27 cellular contexts compared by ENCODE assay signal in genomic region chr3:87318609-87319008, GRCh38. TPM values are rescaled to one million over a fixed set of nuclear protein-coding genes. Genes with fewer than 3 reads are reported as not detected.
DNase-seq lines count a peak whose midpoint lies in the region; ATAC-seq and TF ChIP-seq lines count a peak whose summit lies in the region.
"Had no signal": no experiment of that assay in that cellular context is flagged by ENCODE, and none has a peak within 500 bp of the region (broad histone marks: within the 10 kb centered on the region; RNA-seq: fewer than 3 reads in every experiment).

No MANE protein-coding gene starts in this region.

- no peak for TF ChIP-seq POLR2A in transverse colon (IDR thresholded peaks at IDR 0.05)

- 26% methylated on average over 2 of the region's 2 CpGs for WGBS in transverse colon (ENCODE audit: low coverage in 1 of 2), 2 donors

- peak overlapping the region; percentile 77 for H3K27ac ChIP-seq in VCaP
- peak overlapping the region in 3 of 4 donors; percentile 21 to 33 (median 28) for H3K27ac ChIP-seq in transverse colon
- H3K27ac ChIP-seq: ascending aorta; BLaER1 treated with 17β-estradiol and CSF1 and Interleukin-3, amounts not matched to agents 10 nM and 100 nM; heart left ventricle; neutrophil; RWPE1; suprapubic skin; vagina had no signal

- no peak overlapping the region for H3K27ac Mint-ChIP-seq in stimulated activated naive CD8-positive, alpha-beta T cell treated with anti-CD3 and anti-CD28 coated beads, Interleukin-15, amount 100 ng/mL, for 72 hours
- no peak overlapping the region for H3K27ac Mint-ChIP-seq in activated T-helper 17 cell treated with anti-CD3 and anti-CD28 coated beads, Interleukin-2, amount 50 U/mL, for 72 hours
- H3K27ac Mint-ChIP-seq: activated CD8-positive, alpha-beta T cell treated with anti-CD3 and anti-CD28 coated beads, Interleukin-2, amount 10 ng/mL, durations not matched to agents 7 days and 5 days; activated naive CD4-positive, alpha-beta T cell treated with anti-CD3 and anti-CD28 coated beads for 36 hours; activated T-cell treated with anti-CD3 and anti-CD28 coated beads, Interleukin-2, amount 50 U/mL, for 24 hours; endodermal cell; IgD-negative memory B cell had no signal

- ATAC-seq in stimulated activated naive CD8-positive, alpha-beta T cell treated with anti-CD3 and anti-CD28 coated beads, Interleukin-15, amount 100 ng/mL, for 72 hours, result no peak
- no peak for ATAC-seq in activated T-helper 17 cell treated with anti-CD3 and anti-CD28 coated beads, Interleukin-2, amount 50 U/mL, for 72 hours (replicated peaks)
- ATAC-seq: activated CD8-positive, alpha-beta T cell treated with anti-CD3 and anti-CD28 coated beads, Interleukin-2, amount 10 ng/mL, durations not matched to agents 7 days and 5 days; heart left ventricle; right cardiac atrium had no signal

- TF ChIP-seq EP300 in transverse colon (IDR thresholded peaks at IDR 0.05; ENCODE audit: low read depth), result no peak

- in situ Hi-C loops in transverse colon (cut with MboI; ENCODE audit: low pct_ligation_motif_present in 1 of 4, low pct_unique_long_range_greater_than_20kb in 1 of 4, low sequenced_read_pairs in 3 of 4), result no loop called here

- H3K4me3 Mint-ChIP-seq in stimulated activated naive CD8-positive, alpha-beta T cell treated with anti-CD3 and anti-CD28 coated beads, Interleukin-15, amount 100 ng/mL, for 72 hours, result no peak overlapping the region
- no peak overlapping the region for H3K4me3 Mint-ChIP-seq in activated T-helper 17 cell treated with anti-CD3 and anti-CD28 coated beads, Interleukin-2, amount 50 U/mL, for 72 hours
- H3K4me3 Mint-ChIP-seq: activated CD8-positive, alpha-beta T cell treated with anti-CD3 and anti-CD28 coated beads, Interleukin-2, amount 10 ng/mL, durations not matched to agents 7 days and 5 days; activated naive CD4-positive, alpha-beta T cell treated with anti-CD3 and anti-CD28 coated beads for 36 hours; activated T-cell treated with anti-CD3 and anti-CD28 coated beads, Interleukin-2, amount 50 U/mL, for 24 hours; endodermal cell; IgD-negative memory B cell had no signal

- H3K9me3 ChIP-seq in transverse colon, result no peaks in the 10 kb centered on the region
- H3K9me3 ChIP-seq: ascending aorta; BLaER1 treated with 17β-estradiol and CSF1 and Interleukin-3, amounts not matched to agents 10 nM and 100 nM; heart left ventricle; neutrophil; suprapubic skin; vagina had no signal

- peak; percentile 62 for DNase-seq in NCI-H1105 treated with DMSO at 0.1 percent for 48 hours (lab: John Stamatoyannopoulos, UW)
- DNase-seq in NCI-H1105 (lab: John Stamatoyannopoulos, UW), result no peak
- peak; percentile 80 for DNase-seq in kidney glomerular epithelial cell (lab: John Stamatoyannopoulos, UW)
- no peak for DNase-seq in transverse colon
- no peak for DNase-seq in stimulated activated naive CD8-positive, alpha-beta T cell treated with anti-CD3 and anti-CD28 coated beads, Interleukin-15, amount 100 ng/mL, for 72 hours
- DNase-seq in activated CD8-positive, alpha-beta memory T cell treated with anti-CD3 and anti-CD28 coated beads, Interleukin-2, amount 50 U/mL, for 48 hours, result no peak
- DNase-seq: activated CD8-positive, alpha-beta T cell treated with anti-CD3 and anti-CD28 coated beads, Interleukin-2, amount 10 ng/mL, durations not matched to agents 7 days and 5 days; activated naive CD4-positive, alpha-beta T cell treated with anti-CD3 and anti-CD28 coated beads for 36 hours; activated T-cell treated with anti-CD3 and anti-CD28 coated beads, Interleukin-2, amount 50 U/mL, for 24 hours; endodermal cell; GDM1; heart left ventricle; NCI-H1930; NK-92 treated with Interleukin-12 subunit alpha and Interleukin-12 subunit beta, amount 100 ng/mL, for 24 hours; right cardiac atrium; T1000 had no signal

- no peaks in the 10 kb centered on the region for H3K27me3 ChIP-seq in transverse colon
- H3K27me3 ChIP-seq: ascending aorta; BLaER1 treated with 17β-estradiol and CSF1 and Interleukin-3, amounts not matched to agents 10 nM and 100 nM; heart left ventricle; neutrophil; suprapubic skin; vagina had no signal

- intact Hi-C loops in transverse colon (cut with DNase I; ENCODE audit: low total_unique reads), result no loop called here

- H3K9me3 Mint-ChIP-seq in stimulated activated naive CD8-positive, alpha-beta T cell treated with anti-CD3 and anti-CD28 coated beads, Interleukin-15, amount 100 ng/mL, for 72 hours, result no peaks in the 10 kb centered on the region
- H3K9me3 Mint-ChIP-seq in activated T-helper 17 cell treated with anti-CD3 and anti-CD28 coated beads, Interleukin-2, amount 50 U/mL, for 72 hours, result peaks cover 3% of the 10 kb centered on the region
- H3K9me3 Mint-ChIP-seq: activated naive CD4-positive, alpha-beta T cell treated with anti-CD3 and anti-CD28 coated beads for 36 hours; activated T-cell treated with anti-CD3 and anti-CD28 coated beads, Interleukin-2, amount 50 U/mL, for 24 hours; endodermal cell; IgD-negative memory B cell had no signal

- H3K36me3 ChIP-seq in transverse colon, result no peaks in the 10 kb centered on the region
- H3K36me3 ChIP-seq: ascending aorta; BLaER1 treated with 17β-estradiol and CSF1 and Interleukin-3, amounts not matched to agents 10 nM and 100 nM; heart left ventricle; neutrophil; suprapubic skin; vagina had no signal

- H3K4me3 ChIP-seq in transverse colon, result no peak overlapping the region
- H3K4me3 ChIP-seq: ascending aorta; BLaER1 treated with 17β-estradiol and CSF1 and Interleukin-3, amounts not matched to agents 10 nM and 100 nM; heart left ventricle; suprapubic skin; vagina had no signal

- H3K27me3 Mint-ChIP-seq in stimulated activated naive CD8-positive, alpha-beta T cell treated with anti-CD3 and anti-CD28 coated beads, Interleukin-15, amount 100 ng/mL, for 72 hours, result peaks cover 26% of the 10 kb centered on the region
- H3K27me3 Mint-ChIP-seq in activated T-helper 17 cell treated with anti-CD3 and anti-CD28 coated beads, Interleukin-2, amount 50 U/mL, for 72 hours, result peaks cover 27% of the 10 kb centered on the region

- no peak for TF ChIP-seq CTCF in VCaP (conservative IDR thresholded peaks at IDR 0.05)
- TF ChIP-seq CTCF in transverse colon (IDR thresholded peaks at IDR 0.05), result no peak

- no peaks in the 10 kb centered on the region for H3K4me1 Mint-ChIP-seq in stimulated activated naive CD8-positive, alpha-beta T cell treated with anti-CD3 and anti-CD28 coated beads, Interleukin-15, amount 100 ng/mL, for 72 hours
- H3K4me1 Mint-ChIP-seq in activated T-helper 17 cell treated with anti-CD3 and anti-CD28 coated beads, Interleukin-2, amount 50 U/mL, for 72 hours, result no peaks in the 10 kb centered on the region

- peaks cover 6 to 17% (median 14%) of the 10 kb centered on the region in 4 donors for H3K4me1 ChIP-seq in transverse colon
- H3K4me1 ChIP-seq: ascending aorta; BLaER1 treated with 17β-estradiol and CSF1 and Interleukin-3, amounts not matched to agents 10 nM and 100 nM; heart left ventricle; suprapubic skin; vagina had no signal

- no peaks in the 10 kb centered on the region for H3K36me3 Mint-ChIP-seq in activated T-helper 17 cell treated with anti-CD3 and anti-CD28 coated beads, Interleukin-2, amount 50 U/mL, for 72 hours (ENCODE audit: low read depth)
- H3K36me3 Mint-ChIP-seq: IgD-negative memory B cell had no signal

RNA-seq across cellular contexts. Expression of gene POU1F1, which starts 42.2 kb away (rescaled TPM):
- total RNA-seq in transverse colon, result not detected
- total RNA-seq in activated T-helper 17 cell treated with anti-CD3 and anti-CD28 coated beads, Interleukin-2, amount 50 U/mL, for 72 hours, result not detected
- total RNA-seq: activated CD8-positive, alpha-beta T cell treated with anti-CD3 and anti-CD28 coated beads, Interleukin-2, amount 10 ng/mL, durations not matched to agents 7 days and 5 days; activated naive CD4-positive, alpha-beta T cell treated with anti-CD3 and anti-CD28 coated beads for 36 hours; ascending aorta; endodermal cell; fibroblast of lung; heart left ventricle; lower leg skin; right cardiac atrium; suprapubic skin; vagina had no signal

Comparison
In these comparisons a context has a peak if more than half of its experiments do, and no peak if none do; other contexts are left out.
1. DNase-seq: peak in NCI-H1105 treated with DMSO at 0.1 percent for 48 hours (single experiment) and kidney glomerular epithelial cell (single experiment); none in NCI-H1105 (single experiment), transverse colon (single experiment), stimulated activated naive CD8-positive, alpha-beta T cell treated with anti-CD3 and anti-CD28 coated beads, Interleukin-15, amount 100 ng/mL, for 72 hours (0 of 2) and activated CD8-positive, alpha-beta memory T cell treated with anti-CD3 and anti-CD28 coated beads, Interleukin-2, amount 50 U/mL, for 48 hours (single experiment).